8 cellular contexts compared by ENCODE assay signal in the genomic region with DNA sequence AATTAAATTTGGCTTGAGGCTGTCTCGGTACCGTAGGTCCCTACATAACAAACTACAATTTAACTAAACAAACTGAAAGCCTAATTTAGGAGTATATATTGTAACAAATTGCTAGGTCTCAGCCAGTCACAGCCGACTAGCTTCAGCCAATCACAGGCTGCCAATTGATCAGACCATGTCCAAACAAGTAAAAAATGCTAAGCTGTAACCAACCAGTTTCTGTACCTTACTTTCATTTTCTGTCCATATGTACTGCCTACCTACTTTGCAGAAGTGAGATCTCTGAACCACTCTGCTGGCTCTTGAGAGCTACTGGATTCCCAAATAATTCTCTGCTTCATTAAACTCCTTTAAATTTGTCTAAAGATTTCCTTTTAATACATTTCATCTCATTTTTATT.
DNase-seq lines count a peak whose midpoint lies in the region; ATAC-seq and TF ChIP-seq lines count a peak whose summit lies in the region.

No MANE protein-coding gene starts in this region.

- POLR2A ChIA-PET in activated CD4-positive, alpha-beta T cell treated with anti-CD3 and anti-CD28 coated beads, Interleukin-2, amount 10 ng/mL, durations not matched to agents 7 days and 5 days (lab: Charles Lee), result no interaction called here

- peak; percentile 80 for ATAC-seq in GM18502 (IDR thresholded peaks at IDR 0.05; ENCODE audit: poor library complexity, unreplicated experiment)
- ATAC-seq in GM21526 (IDR thresholded peaks at IDR 0.05; ENCODE audit: low FRiP score, unreplicated experiment), result peak; percentile 87
- peak; percentile 79 for ATAC-seq in HG03571 (IDR thresholded peaks at IDR 0.05; ENCODE audit: unreplicated experiment)

- H3K36me3 Mint-ChIP-seq in activated CD4-positive, alpha-beta T cell treated with anti-CD3 and anti-CD28 coated beads, Interleukin-2, amount 10 ng/mL, durations not matched to agents 7 days and 5 days (ENCODE audit: low read depth), result peaks cover 21% of the 10 kb centered on the region
- H3K36me3 Mint-ChIP-seq in osteocyte (ENCODE audit: unreplicated experiment), result peaks cover 1% of the 10 kb centered on the region

- H3K27me3 Mint-ChIP-seq in activated CD4-positive, alpha-beta T cell treated with anti-CD3 and anti-CD28 coated beads, Interleukin-2, amount 10 ng/mL, durations not matched to agents 7 days and 5 days, result no peaks in the 10 kb centered on the region
- H3K27me3 Mint-ChIP-seq in osteocyte (ENCODE audit: unreplicated experiment), result no peaks in the 10 kb centered on the region

- CTCF ChIA-PET in activated CD4-positive, alpha-beta T cell treated with anti-CD3 and anti-CD28 coated beads, Interleukin-2, amount 10 ng/mL, durations not matched to agents 7 days and 5 days (lab: Charles Lee), result interaction anchor here (0.5 to 0.6 kb wide), 2 partner anchors 29 to 766 kb away, joined by 3 read pairs; no protein-coding TSS in a partner anchor

- H3K4me3 Mint-ChIP-seq in activated CD4-positive, alpha-beta T cell treated with anti-CD3 and anti-CD28 coated beads, Interleukin-2, amount 10 ng/mL, durations not matched to agents 7 days and 5 days, result peak overlapping the region; percentile 46
- no peak overlapping the region for H3K4me3 Mint-ChIP-seq in osteocyte (ENCODE audit: unreplicated experiment)

- H3K9me3 Mint-ChIP-seq in activated CD4-positive, alpha-beta T cell treated with anti-CD3 and anti-CD28 coated beads, Interleukin-2, amount 10 ng/mL, durations not matched to agents 7 days and 5 days, result peaks cover 8% of the 10 kb centered on the region
- peaks cover 3% of the 10 kb centered on the region for H3K9me3 Mint-ChIP-seq in osteocyte (ENCODE audit: unreplicated experiment)

- no peak for TF ChIP-seq CTCF in osteocyte (IDR thresholded peaks at IDR 0.05)

- peaks cover 49% of the 10 kb centered on the region for H3K4me1 Mint-ChIP-seq in activated CD4-positive, alpha-beta T cell treated with anti-CD3 and anti-CD28 coated beads, Interleukin-2, amount 10 ng/mL, durations not matched to agents 7 days and 5 days
- peaks cover 50% of the 10 kb centered on the region for H3K4me1 Mint-ChIP-seq in osteocyte (ENCODE audit: unreplicated experiment)

- in situ Hi-C loops in G401 (cut with HindIII; ENCODE audit: low sequenced_read_pairs), result no loop called here

- DNase-seq in activated CD4-positive, alpha-beta T cell treated with anti-CD3 and anti-CD28 coated beads, Interleukin-2, amount 10 ng/mL, durations not matched to agents 7 days and 5 days, result peak; percentile 53
- DNase-seq in osteocyte (ENCODE audit: extremely low spot score, unreplicated experiment) (no peak), G401 (ENCODE audit: low spot score) (no peak), hepatic stellate cell (ENCODE audit: low spot score) (no peak)
- no peak for DNase-seq in activated CD8-positive, alpha-beta memory T cell treated with anti-CD3 and anti-CD28 coated beads, Interleukin-2, amount 50 U/mL, for 4 hours

- H3K27ac Mint-ChIP-seq in activated CD4-positive, alpha-beta T cell treated with anti-CD3 and anti-CD28 coated beads, Interleukin-2, amount 10 ng/mL, durations not matched to agents 7 days and 5 days, result peak overlapping the region; percentile 98
- H3K27ac Mint-ChIP-seq in osteocyte (ENCODE audit: unreplicated experiment), result peak overlapping the region; percentile 94
